ENCODE assay signal across 32 cellular contexts in genomic region chr13:19772306-19772705, GRCh38. TPM values are rescaled to one million over a fixed set of nuclear protein-coding genes. Genes with fewer than 3 reads are reported as not detected.
DNase-seq lines count a peak whose midpoint lies in the region; ATAC-seq and TF ChIP-seq lines count a peak whose summit lies in the region.
"Had no signal": no experiment of that assay in that cellular context is flagged by ENCODE, and none has a peak within 500 bp of the region (broad histone marks: within the 10 kb centered on the region; RNA-seq: fewer than 3 reads in every experiment).

No MANE protein-coding gene starts in this region.

- peaks cover 27% of the 10 kb centered on the region for H3K36me3 ChIP-seq in IMR-90 (ENCODE audit: control insufficient read depth, insufficient read depth, low read length)

- POLR2A ChIA-PET in IMR-90 (lab: Charles Lee; ENCODE audit: unreplicated experiment): no interaction called here
- POLR2A ChIA-PET in activated CD4-positive, alpha-beta T cell treated with anti-CD3 and anti-CD28 coated beads, Interleukin-2, amount 10 ng/mL, durations not matched to agents 7 days and 5 days (lab: Charles Lee): no interaction called here

- no peaks in the 10 kb centered on the region for H3K27me3 ChIP-seq in IMR-90 (ENCODE audit: control insufficient read depth, insufficient read depth, low read length)
- H3K27me3 ChIP-seq: esophagus muscularis mucosa, gastroesophageal sphincter, left lung, right lobe of liver, suprapubic skin had no signal

- H3K4me3 ChIP-seq in IMR-90 (ENCODE audit: insufficient read depth, low read depth, low read length): no peak overlapping the region
- H3K4me3 ChIP-seq: esophagus muscularis mucosa, gastroesophageal sphincter, left lung, right lobe of liver, suprapubic skin had no signal

- 0 out of 2 replicates have a peak overlapping the region, but pooled peaks have one; percentile 63 for H4K5ac ChIP-seq in IMR-90 (ENCODE audit: low read depth, low read length)

- BruUV-seq in IMR-90 (replicated peaks; lab: Mats Ljungman, UMichigan): no TSS peak

- no peak overlapping the region for H3K9ac ChIP-seq in IMR-90 (ENCODE audit: low read depth, low read length)

- H2AK5ac ChIP-seq in IMR-90 (ENCODE audit: low read depth, low read length): no peak overlapping the region

- no peak overlapping the region for H2BK15ac ChIP-seq in IMR-90 (ENCODE audit: low read depth, low read length)

- H2AFZ ChIP-seq in IMR-90 (replicated peaks; ENCODE audit: low read length, poor library complexity): no peak overlapping the region

- H3K27ac ChIP-seq in 22Rv1 (0 out of 2 replicates have a peak overlapping the region, but pooled peaks have one; percentile 5), IMR-90 (ENCODE audit: insufficient read depth, low read length) (peak overlapping the region; percentile 66; the same call in 1 of the 2 replicates)
- H3K27ac ChIP-seq: esophagus muscularis mucosa, gastroesophageal sphincter, left lung, right lobe of liver, suprapubic skin had no signal

- peak overlapping the region; percentile 75 for H2BK20ac ChIP-seq in IMR-90 (ENCODE audit: low read depth, low read length)

- ATAC-seq in IMR-90 (ENCODE audit: low read depth): peak; percentile 42; the same call in 1 of the 2 replicates
- ATAC-seq: activated T-cell treated with anti-CD3 and anti-CD28 coated beads, Interleukin-2, amount 50 U/mL, for 72 hours; gastroesophageal sphincter; HCT116; left lung; right lobe of liver; stimulated activated effector memory CD8-positive, alpha-beta T cell treated with anti-CD3 and anti-CD28 coated beads, Interleukin-12 subunit alpha, Interleukin-12 subunit beta, amount 100 ng/mL, for 72 hours had no signal

- peak overlapping the region; percentile 47 for H2BK5ac ChIP-seq in IMR-90 (ENCODE audit: low read depth, low read length, poor library complexity, severe bottlenecking)

- no peak overlapping the region for H3K4ac ChIP-seq in IMR-90 (ENCODE audit: low read depth, low read length)

- H3K4me3 Mint-ChIP-seq in activated CD4-positive, alpha-beta T cell treated with anti-CD3 and anti-CD28 coated beads, Interleukin-2, amount 10 ng/mL, durations not matched to agents 7 days and 5 days: no peak overlapping the region
- H3K4me3 Mint-ChIP-seq: activated T-cell treated with anti-CD3 and anti-CD28 coated beads, Interleukin-2, amount 50 U/mL, for 72 hours; brain; endodermal cell; stimulated activated effector memory CD8-positive, alpha-beta T cell treated with anti-CD3 and anti-CD28 coated beads, Interleukin-12 subunit alpha, Interleukin-12 subunit beta, amount 100 ng/mL, for 72 hours had no signal

- no peak for TF ChIP-seq POLR2A in IMR-90 (IDR thresholded peaks at IDR 0.05; ENCODE audit: low read depth, low read length)

- peak overlapping the region; percentile 32; the same call in 1 of the 2 replicates for H4K91ac ChIP-seq in IMR-90 (ENCODE audit: insufficient read depth, low read depth, low read length)

- H3K27ac Mint-ChIP-seq in activated CD4-positive, alpha-beta T cell treated with anti-CD3 and anti-CD28 coated beads, Interleukin-2, amount 10 ng/mL, durations not matched to agents 7 days and 5 days: no peak overlapping the region
- H3K27ac Mint-ChIP-seq: brain; endodermal cell; stimulated activated effector memory CD8-positive, alpha-beta T cell treated with anti-CD3 and anti-CD28 coated beads, Interleukin-12 subunit alpha, Interleukin-12 subunit beta, amount 100 ng/mL, for 72 hours had no signal

- peak overlapping the region; percentile 52; the same call in 1 of the 2 replicates for H3K56ac ChIP-seq in IMR-90 (ENCODE audit: extremely low read depth, insufficient read depth, low read length)

- H2AK9ac ChIP-seq in IMR-90 (replicated peaks; ENCODE audit: low read depth, low read length, poor library complexity): no peak overlapping the region

- H3K18ac ChIP-seq in IMR-90 (ENCODE audit: low read depth, low read length): no peak overlapping the region; the same call in 1 of the 2 replicates

- TF ChIP-seq CTCF in 22Rv1 (IDR thresholded peaks at IDR 0.05) (no peak), IMR-90 (conservative IDR thresholded peaks at IDR 0.05; ENCODE audit: low read depth, low read length) (no peak)

- TF ChIP-seq RAD21 in IMR-90 (IDR thresholded peaks at IDR 0.05; ENCODE audit: low read length): no peak

- in situ Hi-C loops in IMR-90 (cut with MboI; ENCODE audit: low sequenced_read_pairs): loop anchor here (10.0 kb wide), 1 partner anchor 98 kb away; no protein-coding TSS in a partner anchor

- H3K27me3 Mint-ChIP-seq in activated CD4-positive, alpha-beta T cell treated with anti-CD3 and anti-CD28 coated beads, Interleukin-2, amount 10 ng/mL, durations not matched to agents 7 days and 5 days: no peaks in the 10 kb centered on the region

- CTCF ChIA-PET in IMR-90 (lab: Yijun Ruan, JAX): interaction anchor here (1.3 kb wide), 1 partner anchor 20 kb away, joined by 3 read pairs; no protein-coding TSS in a partner anchor
- CTCF ChIA-PET in activated CD4-positive, alpha-beta T cell treated with anti-CD3 and anti-CD28 coated beads, Interleukin-2, amount 10 ng/mL, durations not matched to agents 7 days and 5 days (lab: Charles Lee): interaction anchor here (0.8 to 1.2 kb wide), 2 partner anchors 15 to 17 kb away, joined by 3 read pairs; no protein-coding TSS in a partner anchor

- H3K14ac ChIP-seq in IMR-90 (replicated peaks; ENCODE audit: low read depth, low read length): no peak overlapping the region; the same call in 1 of the 2 replicates

- peaks cover 3% of the 10 kb centered on the region; the same call in 1 of the 2 replicates for H3K9me1 ChIP-seq in IMR-90 (ENCODE audit: insufficient read depth, low read length)

- DNase-seq in DMS53 (lab: John Stamatoyannopoulos, UW): peak; percentile 15
- no peak for DNase-seq in DMS53 treated with DMSO at 0.1 percent for 48 hours (lab: John Stamatoyannopoulos, UW; ENCODE audit: unreplicated experiment)
- DNase-seq in IMR-90: peak; percentile 3
- DNase-seq in fibroblast of gingiva (ENCODE audit: low read depth): peak; percentile 18
- no peak for DNase-seq in activated CD4-positive, alpha-beta T cell treated with anti-CD3 and anti-CD28 coated beads, Interleukin-2, amount 10 ng/mL, durations not matched to agents 7 days and 5 days
- no peak for DNase-seq in activated CD4-positive, alpha-beta T cell treated with anti-CD3 and anti-CD28 coated beads, Interleukin-2, amount 50 U/mL, for 1 hour
- no peak for DNase-seq in NCI-H1694 (lab: John Stamatoyannopoulos, UW)
- DNase-seq: 8988T; activated naive CD4-positive, alpha-beta T cell; activated T-cell treated with anti-CD3 and anti-CD28 coated beads, Interleukin-2, amount 50 U/mL, for 72 hours; AML-193; DMS153; endodermal cell; GF-D8; hypothalamus; left lung; mesenchymal stem cell; MV-4-11; NCI-H1436 treated with DMSO at 0.1 percent for 48 hours; NCI-H2107; NCI-H446 treated with DMSO at 0.1 percent for 48 hours; RPMI8226; stimulated activated CD4-positive, alpha-beta T cell treated with anti-CD3 and anti-CD28 coated beads, Interleukin-4, amount 100 ng/mL, for 1 hour; T-helper 1 cell had no signal

- peaks cover 65% of the 10 kb centered on the region for H4K20me1 ChIP-seq in IMR-90 (ENCODE audit: insufficient read depth, low read length)

- H3K36me3 Mint-ChIP-seq in activated CD4-positive, alpha-beta T cell treated with anti-CD3 and anti-CD28 coated beads, Interleukin-2, amount 10 ng/mL, durations not matched to agents 7 days and 5 days (ENCODE audit: low read depth): peaks cover 47% of the 10 kb centered on the region

- peaks cover 4% of the 10 kb centered on the region; the same call in 1 of the 2 replicates for H3K4me1 ChIP-seq in IMR-90 (ENCODE audit: control insufficient read depth, insufficient read depth, low read length)
- H3K4me1 ChIP-seq: suprapubic skin had no signal

- H3K9me3 Mint-ChIP-seq in activated CD4-positive, alpha-beta T cell treated with anti-CD3 and anti-CD28 coated beads, Interleukin-2, amount 10 ng/mL, durations not matched to agents 7 days and 5 days: no peaks in the 10 kb centered on the region
- H3K9me3 Mint-ChIP-seq: activated T-cell treated with anti-CD3 and anti-CD28 coated beads, Interleukin-2, amount 50 U/mL, for 72 hours; endodermal cell; stimulated activated effector memory CD8-positive, alpha-beta T cell treated with anti-CD3 and anti-CD28 coated beads, Interleukin-12 subunit alpha, Interleukin-12 subunit beta, amount 100 ng/mL, for 72 hours had no signal

- H4K8ac ChIP-seq in IMR-90 (ENCODE audit: low read depth in 2 of 2, low read length in 2 of 2): no peak overlapping the region; a peak in 1 of 4 replicates

- peaks cover 12 to 38% of the 10 kb centered on the region in 2 experiments for H3K79me1 ChIP-seq in IMR-90 (ENCODE audit: low read depth in 1 of 2, low read length in 2 of 2)

- H3K9me3 ChIP-seq in IMR-90 (ENCODE audit: control insufficient read depth, insufficient read depth, low read length): no peaks in the 10 kb centered on the region
- H3K9me3 ChIP-seq: esophagus muscularis mucosa, gastroesophageal sphincter, left lung, right lobe of liver, suprapubic skin had no signal

- H2BK120ac ChIP-seq in IMR-90 (ENCODE audit: low read depth, low read length): no peak overlapping the region

- 100% methylated on average over 4 of the region's 6 CpGs; no CpG with 5 or more reads in 1 of the 2 experiments for WGBS in IMR-90 (ENCODE audit: extremely low coverage in 2 of 2, insufficient read length in 1 of 2), 2 experiments

- peak overlapping the region; percentile 83; the same call in 1 of the 2 replicates for H3K23ac ChIP-seq in IMR-90 (ENCODE audit: low read depth, low read length)

- H3K4me2 ChIP-seq in IMR-90 (ENCODE audit: low read depth, low read length): 0 out of 2 replicates have a peak overlapping the region, but pooled peaks have one; percentile 9

- intact Hi-C loops in IMR-90 (cut with micrococcal nuclease): no loop called here

- H3K4me1 Mint-ChIP-seq in activated CD4-positive, alpha-beta T cell treated with anti-CD3 and anti-CD28 coated beads, Interleukin-2, amount 10 ng/mL, durations not matched to agents 7 days and 5 days: peaks cover 35% of the 10 kb centered on the region

- dilution Hi-C loops in IMR-90 (cut with HindIII; ENCODE audit: low sequenced_read_pairs, unreplicated experiment): no loop called here

RNA-seq across cellular contexts. Expression of gene PSPC1, which starts 10.4 kb away (rescaled TPM):
- total RNA-seq in IMR-90 (2012; rRNA removed): 39.8 and 41.7 TPM in 2 replicates
- 37.8 and 38.3 TPM in 2 replicates for polyA plus RNA-seq in IMR-90 (2012; rRNA removed)
- 23.1 and 33.6 TPM in 2 replicates for polyA plus RNA-seq in IMR-90 (2012; cell fraction: cytosol; rRNA removed)
- polyA plus RNA-seq in IMR-90 (2012; cell fraction: nucleus; rRNA removed; ENCODE audit: low replicate concordance): 21.3 and 44.2 TPM in 2 replicates
- 10 to 100 TPM; 68.4 to 70.5 TPM for total RNA-seq in activated CD4-positive, alpha-beta T cell treated with anti-CD3 and anti-CD28 coated beads, Interleukin-2, amount 10 ng/mL, durations not matched to agents 7 days and 5 days

Comparison
In these comparisons a context has a peak if more than half of its experiments do, and no peak if none do; other contexts are left out.
1. DNase-seq: peak in DMS53 (single experiment), IMR-90 (single experiment) and fibroblast of gingiva (single experiment); none in DMS53 treated with DMSO at 0.1 percent for 48 hours (single experiment), activated CD4-positive, alpha-beta T cell treated with anti-CD3 and anti-CD28 coated beads, Interleukin-2, amount 10 ng/mL, durations not matched to agents 7 days and 5 days (single experiment), activated CD4-positive, alpha-beta T cell treated with anti-CD3 and anti-CD28 coated beads, Interleukin-2, amount 50 U/mL, for 1 hour (single experiment) and NCI-H1694 (single experiment).